Comparison of ENCODE assay signal across 1 cellular context in the genomic region with DNA sequence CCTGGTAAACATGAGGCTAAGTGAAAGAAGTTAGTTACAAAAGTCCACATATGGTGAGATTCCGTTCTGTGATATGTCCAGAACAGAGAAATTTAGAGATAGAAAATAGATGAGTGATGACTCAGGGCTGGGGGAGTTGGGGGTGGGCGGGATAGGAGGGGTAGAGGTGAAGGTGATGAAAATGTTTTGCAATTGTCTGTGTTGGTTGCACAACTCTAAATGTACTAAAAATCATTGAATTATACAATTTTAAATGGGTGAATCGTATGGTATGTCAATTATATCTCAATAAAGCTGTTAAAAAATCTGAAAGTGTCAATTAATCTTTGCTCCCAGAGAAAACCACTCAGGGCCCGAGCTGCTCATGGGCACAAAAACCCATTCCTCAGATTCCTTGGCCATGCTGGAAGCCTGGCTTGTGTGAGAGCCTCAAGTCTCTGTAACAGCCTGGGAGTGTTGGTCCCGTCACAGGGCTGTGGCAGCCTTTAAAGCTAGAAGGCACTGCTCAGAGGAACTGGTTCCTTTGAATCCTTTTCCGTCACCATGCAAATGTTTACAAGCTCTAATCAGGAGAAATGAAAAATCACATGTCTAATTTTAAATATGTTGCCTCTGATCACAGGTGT.
TF ChIP-seq lines count a peak whose summit lies in the region.

No MANE protein-coding gene starts in this region.

TF ChIP-seq in endothelial cell of umbilical vein, 7 proteins besides CTCF, POLR2A, EP300 and RAD21:
- TF ChIP-seq, protein P1, sequence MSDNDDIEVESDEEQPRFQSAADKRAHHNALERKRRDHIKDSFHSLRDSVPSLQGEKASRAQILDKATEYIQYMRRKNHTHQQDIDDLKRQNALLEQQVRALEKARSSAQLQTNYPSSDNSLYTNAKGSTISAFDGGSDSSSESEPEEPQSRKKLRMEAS (IDR thresholded peaks at IDR 0.05; ENCODE audit: insufficient read depth, insufficient read length) = no peak
- no peak for TF ChIP-seq GATA2 (IDR thresholded peaks at IDR 0.05; ENCODE audit: insufficient read depth, insufficient read length, low read depth, low read length)
- no peak for TF ChIP-seq FOS (IDR thresholded peaks at IDR 0.05; ENCODE audit: borderline replicate concordance, insufficient read depth, low read length)
- no peak for TF ChIP-seq MYC (IDR thresholded peaks at IDR 0.05; ENCODE audit: low read depth, low read length)
